In the genomic region with DNA sequence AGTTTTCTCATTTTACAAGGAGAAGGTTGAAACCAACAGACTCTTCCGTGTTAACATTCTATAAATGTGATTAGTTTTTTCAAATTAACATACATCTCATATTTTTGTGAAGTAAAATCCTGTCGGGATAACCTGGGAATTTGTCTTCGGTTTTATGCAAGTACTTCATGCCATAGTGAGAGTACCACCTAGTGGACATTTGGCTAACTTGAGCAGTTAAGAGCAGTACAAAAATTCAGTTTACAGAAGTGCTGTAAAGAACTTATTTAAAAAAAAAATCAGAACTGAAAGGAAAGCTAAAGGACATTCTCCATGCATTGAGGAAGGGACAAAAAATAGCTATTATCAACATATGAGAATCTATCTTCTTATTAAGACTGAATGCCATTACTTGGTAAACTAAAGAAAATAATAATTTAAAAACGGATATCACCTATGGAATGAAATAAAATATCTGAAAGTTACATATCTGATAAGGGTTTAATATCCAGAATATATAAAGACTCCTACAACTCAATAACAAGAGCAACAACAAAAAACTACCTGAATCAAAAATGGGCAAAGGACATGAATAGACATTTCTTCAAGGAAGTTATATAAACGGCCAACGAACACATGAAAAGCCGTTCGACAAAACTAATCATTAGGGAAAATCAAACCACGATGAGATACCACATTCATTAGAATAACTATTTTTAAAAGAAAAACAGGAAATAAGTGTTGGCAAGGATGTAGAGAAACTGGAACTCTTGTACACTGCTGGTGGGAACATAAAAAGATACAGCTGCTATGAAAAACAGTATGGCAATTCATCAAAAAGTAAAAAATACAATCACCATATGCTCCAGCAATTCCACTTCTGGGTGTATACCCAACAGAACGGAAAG, we compare ENCODE assay signal across 9 cellular contexts.
A peak's percentile ranks its signal among the peaks of the same experiment; 100 is the strongest.
DNase-seq lines count a peak whose midpoint lies in the region; ATAC-seq and TF ChIP-seq lines count a peak whose summit lies in the region.
"Had no signal": no experiment of that assay in that cellular context is flagged by ENCODE, and none has a peak within 500 bp of the region (broad histone marks: within the 10 kb centered on the region; RNA-seq: fewer than 3 reads in every experiment).

No MANE protein-coding gene starts in this region.

- BruUV-seq in Panc1 (replicated peaks; lab: Mats Ljungman, UMichigan) = no TSS peak

- TF ChIP-seq CTCF in Panc1 (IDR thresholded peaks at IDR 0.05) (peak; percentile 56; the same call in 1 of the 2 replicates), fibroblast of mammary gland (conservative IDR thresholded peaks at IDR 0.05; ENCODE audit: control insufficient read depth, insufficient read depth, low read depth, low read length) (peak; percentile 71), tibial nerve (IDR thresholded peaks at IDR 0.05) (peak in 4 of 5 experiments; percentile 10 to 19 (median 16)), coronary artery (IDR thresholded peaks at IDR 0.05) (no peak)

- in situ Hi-C loops in Panc1 (cut with HindIII; ENCODE audit: low pct_unique_long_range_greater_than_20kb, low sequenced_read_pairs) = no loop called here

- H3K4me3 ChIP-seq in Panc1 (ENCODE audit: low read depth in 2 of 2, low read length in 2 of 2) (no peak overlapping the region), fibroblast of mammary gland (ENCODE audit: control insufficient read depth, low read depth, low read length) (no peak overlapping the region), tibial nerve (no peak overlapping the region), coronary artery (no peak overlapping the region)

- H3K36me3 ChIP-seq in Panc1 (ENCODE audit: control insufficient read depth, insufficient read depth, low read length) (no peaks in the 10 kb centered on the region), tibial nerve (no peaks in the 10 kb centered on the region)

- WGBS in tibial nerve, 2 donors = 75 to 80% methylated on average over 10 of the region's 10 CpGs

- H3K27ac ChIP-seq in Panc1 (ENCODE audit: low read length) (no peak overlapping the region), tibial nerve (no peak overlapping the region), coronary artery (no peak overlapping the region)

- DNase-seq in NCI-H748 (lab: John Stamatoyannopoulos, UW; ENCODE audit: unreplicated experiment) (peak; percentile 43), NCI-H748 treated with DMSO at 0.1 percent for 48 hours (lab: John Stamatoyannopoulos, UW) (no peak), Panc1 (ENCODE audit: low read depth, low spot score) (no peak), fibroblast of mammary gland (ENCODE audit: low read depth) (peak; percentile 79), tibial nerve (ENCODE audit: low spot score in 2 of 2) (no peak), coronary artery (ENCODE audit: low spot score) (no peak)
- DNase-seq in activated CD4-positive, alpha-beta T cell treated with anti-CD3 and anti-CD28 coated beads, Interleukin-2, amount 50 U/mL, for 4 hours = no peak
- DNase-seq: COR-L47 had no signal

- TF ChIP-seq POLR2A in tibial nerve (IDR thresholded peaks at IDR 0.05) = no peak

- H3K27me3 ChIP-seq in Panc1 (ENCODE audit: control insufficient read depth, insufficient read depth, low read length) (no peaks in the 10 kb centered on the region), tibial nerve (no peaks in the 10 kb centered on the region)

- POLR2A ChIA-PET in Panc1 (lab: Charles Lee) = no interaction called here

- no peak for TF ChIP-seq EP300 in tibial nerve (IDR thresholded peaks at IDR 0.05)

- intact Hi-C loops in Panc1 (cut with micrococcal nuclease; ENCODE audit: unreplicated experiment) = no loop called here

- ATAC-seq in Panc1 (no peak), HG03025 (IDR thresholded peaks at IDR 0.05; ENCODE audit: low FRiP score, unreplicated experiment) (no peak)

- H3K4me1 ChIP-seq in Panc1 (ENCODE audit: control insufficient read depth, insufficient read depth, low read length) (no peaks in the 10 kb centered on the region), tibial nerve (peaks cover 0 to 7% (median 1%) of the 10 kb centered on the region in 4 donors)

- H3K9me3 ChIP-seq in Panc1 (ENCODE audit: control insufficient read depth, insufficient read depth, low read depth, low read length) (no peaks in the 10 kb centered on the region), tibial nerve (no peaks in the 10 kb centered on the region)

- CTCF ChIA-PET in Panc1 (lab: Charles Lee) = no interaction called here

Comparison
In these comparisons a context has a peak if more than half of its experiments do, and no peak if none do; other contexts are left out.
1. DNase-seq: peak in NCI-H748 (single experiment) and fibroblast of mammary gland (single experiment); none in NCI-H748 treated with DMSO at 0.1 percent for 48 hours (single experiment), Panc1 (single experiment), tibial nerve (0 of 2), activated CD4-positive, alpha-beta T cell treated with anti-CD3 and anti-CD28 coated beads, Interleukin-2, amount 50 U/mL, for 4 hours (0 of 2) and coronary artery (single experiment).